In the genomic region with DNA sequence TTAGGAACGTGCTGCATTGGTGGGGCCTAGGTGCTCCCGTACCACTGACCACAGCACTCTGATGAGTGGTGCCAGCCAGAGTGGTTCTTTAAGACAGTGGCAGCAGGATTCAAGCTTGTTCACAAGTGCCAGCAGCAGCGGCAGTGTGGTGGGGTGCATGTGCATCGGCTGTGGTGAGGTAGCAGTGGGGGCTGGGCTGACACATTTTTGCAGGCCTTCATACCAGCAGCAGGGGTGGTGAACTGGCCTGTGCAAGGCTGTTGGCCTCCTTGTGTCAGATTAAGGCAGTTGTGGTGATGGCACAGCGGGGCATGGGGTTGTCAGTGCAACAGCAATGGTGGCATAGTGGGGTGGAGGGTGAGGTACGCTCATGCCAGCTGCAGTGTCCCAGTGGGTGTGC, we compare ENCODE assay signal across 24 cellular contexts.
DNase-seq lines count a peak whose midpoint lies in the region; ATAC-seq, FAIRE-seq and TF ChIP-seq lines count a peak whose summit lies in the region.
"Had no signal": no experiment of that assay in that cellular context is flagged by ENCODE, and none has a peak within 500 bp of the region (broad histone marks: within the 10 kb centered on the region; RNA-seq: fewer than 3 reads in every experiment).

No MANE protein-coding gene starts in this region.

- H3K4me3 Mint-ChIP-seq in activated naive CD4-positive, alpha-beta T cell treated with anti-CD3 and anti-CD28 coated beads, Interleukin-2, amount 10 ng/mL, durations not matched to agents 7 days and 5 days: no peak overlapping the region
- H3K4me3 Mint-ChIP-seq: B cell; CD14-positive monocyte; CD4-positive, alpha-beta T cell; GM23338; HFFc6 had no signal

- no peak overlapping the region for H2BK15ac ChIP-seq in neuronal stem cell (ENCODE audit: low read length)

- H3K18ac ChIP-seq in neuronal stem cell (ENCODE audit: low read length): peak overlapping the region; percentile 19

- no CpG with 5 or more reads among the region's 6 CpGs for whole genome bisulfite sequencing in neuronal stem cell (ENCODE audit: extremely low coverage in 2 of 2, insufficient read length in 2 of 2, insufficient replicate concordance in 1 of 2), 2 donors
- 95 to 97% methylated on average over 6 of the region's 6 CpGs for WGBS in aorta, 2 donors

- no peak overlapping the region for H3K27ac ChIP-seq in neuronal stem cell (replicated peaks; ENCODE audit: low read length)
- H3K27ac ChIP-seq in aorta (ENCODE audit: low read depth in 1 of 2, low read length in 2 of 2): no peak overlapping the region
- H3K27ac ChIP-seq: 22Rv1; BLaER1 treated with 17β-estradiol and CSF1 and Interleukin-3, amounts not matched to agents 10 nM and 100 nM had no signal

- no peak overlapping the region for H3K4ac ChIP-seq in neuronal stem cell (ENCODE audit: low read length)

- H2BK12ac ChIP-seq in neuronal stem cell (ENCODE audit: low read length): peak overlapping the region; percentile 34

- no peak for TF ChIP-seq CTCF in BE2C (IDR thresholded peaks at IDR 0.05; ENCODE audit: low read depth, low read length)

- no peak for DNase-seq in activated naive CD4-positive, alpha-beta T cell treated with anti-CD3 and anti-CD28 coated beads, Interleukin-2, amount 10 ng/mL, durations not matched to agents 7 days and 5 days
- no peak for DNase-seq in activated naive CD4-positive, alpha-beta T cell treated with Interleukin-2 at 50 U/mL for 16 hours
- DNase-seq in HTR-8/SVneo (ENCODE audit: insufficient read length, low spot score): no peak
- DNase-seq in neuronal stem cell (ENCODE audit: low spot score): no peak
- no peak for DNase-seq in aorta
- no peak for DNase-seq in midbrain (lab: John Stamatoyannopoulos, UW)
- DNase-seq in BE2C: no peak
- DNase-seq: Calu3; CD4-positive, alpha-beta T cell; COR-L47; DMS53; DMS79 treated with DMSO at 0.1 percent for 48 hours; GF-D8; HFFc6 had no signal

- peak overlapping the region; percentile 47 for H3K27ac Mint-ChIP-seq in activated naive CD4-positive, alpha-beta T cell treated with anti-CD3 and anti-CD28 coated beads, Interleukin-2, amount 10 ng/mL, durations not matched to agents 7 days and 5 days
- H3K27ac Mint-ChIP-seq: B cell; CD4-positive, alpha-beta T cell; GM23338; HFFc6 had no signal

- H3K4me1 ChIP-seq in neuronal stem cell (ENCODE audit: control insufficient read depth in 2 of 2, insufficient read depth in 1 of 2, low read depth in 1 of 2, low read length in 2 of 2): peaks cover 0 to 2% of the 10 kb centered on the region in 2 donors
- no peaks in the 10 kb centered on the region for H3K4me1 ChIP-seq in aorta (ENCODE audit: control insufficient read depth in 1 of 2, insufficient read depth in 2 of 2, low read length in 2 of 2)
- H3K4me1 ChIP-seq in BE2C: no peaks in the 10 kb centered on the region
- H3K4me1 ChIP-seq: HAP-1 had no signal

- H3K4me2 ChIP-seq in neuronal stem cell (ENCODE audit: insufficient read depth, low read length, poor library complexity, severe bottlenecking): no peak overlapping the region
- H3K4me2 ChIP-seq: BLaER1 treated with 17β-estradiol and CSF1 and Interleukin-3, amounts not matched to agents 10 nM and 100 nM; GM23338 had no signal

- H3K14ac ChIP-seq in neuronal stem cell (ENCODE audit: low read length): peak overlapping the region; percentile 86

- no peak overlapping the region for H4K91ac ChIP-seq in neuronal stem cell (ENCODE audit: low read depth, low read length, poor library complexity)

- no peak overlapping the region for H3K9ac ChIP-seq in neuronal stem cell (ENCODE audit: low read depth, low read length, poor library complexity)
- H3K9ac ChIP-seq: BLaER1 treated with 17β-estradiol and CSF1 and Interleukin-3, amounts not matched to agents 10 nM and 100 nM had no signal

- no peaks in the 10 kb centered on the region for H3K27me3 ChIP-seq in neuronal stem cell (ENCODE audit: control insufficient read depth in 3 of 3, insufficient read depth in 3 of 3, low read depth in 1 of 3, low read length in 3 of 3)
- H3K27me3 ChIP-seq in aorta (ENCODE audit: control insufficient read depth in 1 of 2, insufficient read depth in 2 of 2, low read length in 1 of 2): no peaks in the 10 kb centered on the region
- H3K27me3 ChIP-seq in BE2C: no peaks in the 10 kb centered on the region
- H3K27me3 ChIP-seq: BLaER1 treated with 17β-estradiol and CSF1 and Interleukin-3, amounts not matched to agents 10 nM and 100 nM had no signal

- intact Hi-C loops in aorta (cut with DNase I): no loop called here

- CTCF ChIA-PET in activated naive CD4-positive, alpha-beta T cell treated with anti-CD3 and anti-CD28 coated beads, Interleukin-2, amount 10 ng/mL, durations not matched to agents 7 days and 5 days (lab: Charles Lee): no interaction called here

- peaks cover 0 to 3% of the 10 kb centered on the region in 2 donors for H3K9me3 ChIP-seq in neuronal stem cell (replicated peaks in 1 of 2; ENCODE audit: control insufficient read depth in 2 of 2, insufficient read depth in 1 of 2, low read depth in 1 of 2, low read length in 2 of 2)
- no peaks in the 10 kb centered on the region for H3K9me3 ChIP-seq in aorta (ENCODE audit: control insufficient read depth, low read length)
- H3K9me3 ChIP-seq in BE2C: no peaks in the 10 kb centered on the region
- H3K9me3 ChIP-seq: HAP-1 had no signal

- H3K4me1 Mint-ChIP-seq in activated naive CD4-positive, alpha-beta T cell treated with anti-CD3 and anti-CD28 coated beads, Interleukin-2, amount 10 ng/mL, durations not matched to agents 7 days and 5 days: no peaks in the 10 kb centered on the region
- H3K4me1 Mint-ChIP-seq: B cell, CD14-positive monocyte, GM23338 had no signal

- no peaks in the 10 kb centered on the region for H3K27me3 Mint-ChIP-seq in activated naive CD4-positive, alpha-beta T cell treated with anti-CD3 and anti-CD28 coated beads, Interleukin-2, amount 10 ng/mL, durations not matched to agents 7 days and 5 days
- H3K27me3 Mint-ChIP-seq: B cell; CD4-positive, alpha-beta T cell had no signal

- H3K36me3 Mint-ChIP-seq in activated naive CD4-positive, alpha-beta T cell treated with anti-CD3 and anti-CD28 coated beads, Interleukin-2, amount 10 ng/mL, durations not matched to agents 7 days and 5 days: no peaks in the 10 kb centered on the region
- H3K36me3 Mint-ChIP-seq: CD14-positive monocyte had no signal

- peak; percentile 49 for ATAC-seq in aorta (ENCODE audit: low FRiP score)
- ATAC-seq: GM23338 had no signal

- no peak overlapping the region for H2BK5ac ChIP-seq in neuronal stem cell (ENCODE audit: low read length)

- H3K4me3 ChIP-seq in neuronal stem cell (ENCODE audit: low read length in 2 of 2) (no peak overlapping the region), aorta (ENCODE audit: low read length in 2 of 2) (no peak overlapping the region), BE2C (ENCODE audit: low read depth, low read length) (no peak overlapping the region)
- H3K4me3 ChIP-seq: BLaER1 treated with 17β-estradiol and CSF1 and Interleukin-3, amounts not matched to agents 10 nM and 100 nM; GM23338; HAP-1 had no signal

- H2AFZ ChIP-seq in neuronal stem cell (ENCODE audit: low read length): no peak overlapping the region
- H2AFZ ChIP-seq: GM23338 had no signal

- H3K36me3 ChIP-seq in neuronal stem cell (replicated peaks in 1 of 2; ENCODE audit: control insufficient read depth in 2 of 2, insufficient read depth in 2 of 2, low read length in 2 of 2) (no peaks in the 10 kb centered on the region), aorta (ENCODE audit: control insufficient read depth in 1 of 2, insufficient read depth in 2 of 2, low read length in 1 of 2) (no peaks in the 10 kb centered on the region), BE2C (no peaks in the 10 kb centered on the region)
- H3K36me3 ChIP-seq: BLaER1 treated with 17β-estradiol and CSF1 and Interleukin-3, amounts not matched to agents 10 nM and 100 nM; HAP-1 had no signal

- peak; percentile 36 for FAIRE-seq in HTR-8/SVneo (lab: Jason Lieb, UNC)
- FAIRE-seq: A204.1, GM12891, GM18507, H54 had no signal

- H4K8ac ChIP-seq in neuronal stem cell (ENCODE audit: low read depth, low read length): no peak overlapping the region

- no peak overlapping the region for H2BK120ac ChIP-seq in neuronal stem cell (ENCODE audit: low read depth, low read length)

- H3K9me3 Mint-ChIP-seq in activated naive CD4-positive, alpha-beta T cell treated with anti-CD3 and anti-CD28 coated beads, Interleukin-2, amount 10 ng/mL, durations not matched to agents 7 days and 5 days: peaks cover 16% of the 10 kb centered on the region
- H3K9me3 Mint-ChIP-seq: HFFc6 had no signal

- H3K23ac ChIP-seq in neuronal stem cell (ENCODE audit: low read depth, low read length, poor library complexity): peak overlapping the region; percentile 37

- no peaks in the 10 kb centered on the region for H3K79me1 ChIP-seq in neuronal stem cell (ENCODE audit: low read depth, low read length)

- no peak overlapping the region for H2AK5ac ChIP-seq in neuronal stem cell (ENCODE audit: low read depth, low read length)
